In genomic region chr6:107439418-107439817, GRCh38 we compare ENCODE assay signal across 6 cellular contexts.
"Had no signal": no experiment of that assay in that cellular context is flagged by ENCODE, and none has a peak within 500 bp of the region (broad histone marks: within the 10 kb centered on the region; RNA-seq: fewer than 3 reads in every experiment).

No MANE protein-coding gene starts in this region.

- H3K27ac ChIP-seq: GM23248, HL-60 had no signal

- DNase-seq: GM23248, GOT3, H7, HFFc6 had no signal

- H3K4me3 ChIP-seq: GM23248, HAP-1 had no signal

- H3K9me3 ChIP-seq: HAP-1 had no signal

- H3K36me3 ChIP-seq: HAP-1 had no signal
